31 cellular contexts compared by ENCODE assay signal in the genomic region with DNA sequence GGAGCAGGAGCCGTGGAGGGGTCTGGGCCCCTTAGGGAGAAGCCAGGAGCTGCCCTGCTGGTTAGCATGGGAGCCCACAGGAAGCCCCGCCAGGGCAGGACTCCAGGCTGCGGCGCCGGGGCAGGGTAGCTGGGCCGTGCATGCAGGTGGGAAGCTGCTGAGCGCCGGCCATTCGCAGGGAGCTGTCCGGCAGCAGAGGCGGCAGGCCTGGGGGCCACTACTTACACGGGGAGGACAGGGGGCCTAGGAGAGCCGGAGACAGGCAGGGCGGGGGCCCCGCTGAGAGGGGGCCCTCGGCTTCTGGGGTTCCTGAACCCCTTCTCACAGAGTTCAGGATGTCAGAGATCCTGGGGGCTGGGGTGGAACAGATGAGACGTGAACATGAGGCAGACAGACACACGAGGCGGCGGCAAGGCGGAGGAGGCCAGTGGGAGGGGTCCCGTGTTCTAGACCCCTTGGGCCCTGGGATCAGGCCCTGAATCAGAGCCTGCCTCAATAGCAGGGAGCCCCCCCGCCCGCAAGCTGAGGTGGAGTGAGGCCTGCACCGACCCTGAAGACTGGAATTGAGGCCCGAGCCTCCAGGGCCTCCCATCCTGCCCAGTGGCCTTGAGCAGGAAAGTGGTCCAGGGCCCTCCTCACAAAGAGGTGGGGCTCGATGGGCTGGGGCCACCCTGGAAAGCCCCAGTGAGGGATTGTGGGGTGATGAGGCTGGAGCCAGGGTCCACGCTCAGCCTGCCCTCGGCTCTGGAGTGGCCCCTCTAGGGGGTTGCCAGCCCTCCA. TPM values are rescaled to one million over a fixed set of nuclear protein-coding genes. Genes with fewer than 3 reads are reported as not detected.
"Had no signal": no experiment of that assay in that cellular context is flagged by ENCODE, and none has a peak within 500 bp of the region (broad histone marks: within the 10 kb centered on the region; RNA-seq: fewer than 3 reads in every experiment).

No MANE protein-coding gene starts in this region.

- H3K4me3 ChIP-seq: ascending aorta, breast epithelium, cardiac muscle cell, colonic mucosa, esophagus squamous epithelium, gastroesophageal sphincter, heart right ventricle, hepatocyte had no signal

- FAIRE-seq: endometrium, endothelial cell of umbilical vein had no signal

- H3K79me2 ChIP-seq: hepatocyte had no signal

- H3K36me3 ChIP-seq: ascending aorta, breast epithelium, cardiac muscle cell, colonic mucosa, esophagus squamous epithelium, gastroesophageal sphincter had no signal

- H3K27ac ChIP-seq: ascending aorta, breast epithelium, cardiac muscle cell, colonic mucosa, epithelial cell of prostate, esophagus squamous epithelium, gastroesophageal sphincter, heart right ventricle, hepatocyte had no signal

- H3K9me3 ChIP-seq: ascending aorta, breast epithelium, colonic mucosa, esophagus squamous epithelium, gastroesophageal sphincter, heart right ventricle had no signal

- H3K4me1 ChIP-seq: ascending aorta, breast epithelium, colonic mucosa, gastroesophageal sphincter, heart right ventricle had no signal

- DNase-seq: activated CD4-positive, alpha-beta memory T cell treated with anti-CD3 and anti-CD28 coated beads, Interleukin-2, amount 10 ng/mL, durations not matched to agents 7 days and 5 days; activated CD4-positive, alpha-beta T cell treated with anti-CD3 and anti-CD28 coated beads for 1 hour; activated CD4-positive, alpha-beta T cell treated with anti-CD3 and anti-CD28 coated beads for 4 hours; activated CD4-positive, alpha-beta T cell treated with anti-CD3 and anti-CD28 coated beads, Interleukin-2, amount 10 ng/mL, durations not matched to agents 7 days and 5 days; activated CD4-positive, alpha-beta T cell treated with anti-CD3 and anti-CD28 coated beads, Interleukin-2, amount 50 U/mL, for 4 hours; activated CD8-positive, alpha-beta memory T cell treated with anti-CD3 and anti-CD28 coated beads, Interleukin-2, amount 50 U/mL, for 48 hours; activated gamma-delta T cell; activated naive CD4-positive, alpha-beta T cell; activated naive CD4-positive, alpha-beta T cell treated with anti-CD3 and anti-CD28 coated beads, Interleukin-2, amount 10 ng/mL, durations not matched to agents 7 days and 5 days; activated naive CD8-positive, alpha-beta T cell treated with anti-CD3 and anti-CD28 coated beads, Interleukin-2, amount 10 ng/mL, durations not matched to agents 7 days and 5 days; activated T-cell treated with anti-CD3 and anti-CD28 coated beads for 4 hours; activated T-cell treated with anti-CD3 and anti-CD28 coated beads, Interleukin-2, amount 50 U/mL, for 24 hours; activated T-cell treated with anti-CD3 and anti-CD28 coated beads, Interleukin-2, amount 50 U/mL, for 72 hours; central memory CD4-positive, alpha-beta T cell; cerebellar nuclear complex; colonic mucosa; effector CD8-positive, alpha-beta T cell; esophagus squamous epithelium; foreskin melanocyte had no signal

- H3K27me3 Mint-ChIP-seq: activated CD4-positive, alpha-beta T cell treated with anti-CD3 and anti-CD28 coated beads, Interleukin-2, amount 10 ng/mL, durations not matched to agents 7 days and 5 days; activated naive CD8-positive, alpha-beta T cell treated with anti-CD3 and anti-CD28 coated beads, Interleukin-2, amount 10 ng/mL, durations not matched to agents 7 days and 5 days had no signal

- H3K4me3 Mint-ChIP-seq: activated CD4-positive, alpha-beta memory T cell treated with anti-CD3 and anti-CD28 coated beads, Interleukin-2, amount 10 ng/mL, durations not matched to agents 7 days and 5 days; activated CD4-positive, alpha-beta T cell treated with anti-CD3 and anti-CD28 coated beads, Interleukin-2, amount 10 ng/mL, durations not matched to agents 7 days and 5 days; activated naive CD4-positive, alpha-beta T cell treated with anti-CD3 and anti-CD28 coated beads, Interleukin-2, amount 10 ng/mL, durations not matched to agents 7 days and 5 days; activated naive CD8-positive, alpha-beta T cell treated with anti-CD3 and anti-CD28 coated beads, Interleukin-2, amount 10 ng/mL, durations not matched to agents 7 days and 5 days; activated T-cell treated with anti-CD3 and anti-CD28 coated beads, Interleukin-2, amount 50 U/mL, for 24 hours; activated T-cell treated with anti-CD3 and anti-CD28 coated beads, Interleukin-2, amount 50 U/mL, for 72 hours; brain; WTC11 had no signal

- H2AFZ ChIP-seq: hepatocyte had no signal

- ATAC-seq: activated naive CD4-positive, alpha-beta T cell treated with anti-CD3 and anti-CD28 coated beads, Interleukin-2, amount 50 U/mL, for 72 hours; activated T-cell treated with anti-CD3 and anti-CD28 coated beads, Interleukin-2, amount 50 U/mL, for 72 hours; gastroesophageal sphincter; WTC11 had no signal

- H3K27me3 ChIP-seq: ascending aorta, cardiac muscle cell, colonic mucosa, hepatocyte had no signal

- H3K36me3 Mint-ChIP-seq: activated naive CD4-positive, alpha-beta T cell treated with anti-CD3 and anti-CD28 coated beads, Interleukin-2, amount 10 ng/mL, durations not matched to agents 7 days and 5 days; activated naive CD4-positive, alpha-beta T cell treated with anti-CD3 and anti-CD28 coated beads, Interleukin-2, amount 50 U/mL, for 72 hours; activated naive CD8-positive, alpha-beta T cell treated with anti-CD3 and anti-CD28 coated beads, Interleukin-2, amount 10 ng/mL, durations not matched to agents 7 days and 5 days; brain; WTC11 had no signal

- H3K4me2 ChIP-seq: hepatocyte had no signal

- H3K9me3 Mint-ChIP-seq: activated CD4-positive, alpha-beta memory T cell treated with anti-CD3 and anti-CD28 coated beads, Interleukin-2, amount 10 ng/mL, durations not matched to agents 7 days and 5 days; activated CD4-positive, alpha-beta T cell treated with anti-CD3 and anti-CD28 coated beads, Interleukin-2, amount 10 ng/mL, durations not matched to agents 7 days and 5 days; activated naive CD4-positive, alpha-beta T cell treated with anti-CD3 and anti-CD28 coated beads, Interleukin-2, amount 10 ng/mL, durations not matched to agents 7 days and 5 days; activated naive CD4-positive, alpha-beta T cell treated with anti-CD3 and anti-CD28 coated beads, Interleukin-2, amount 50 U/mL, for 72 hours; activated naive CD8-positive, alpha-beta T cell treated with anti-CD3 and anti-CD28 coated beads, Interleukin-2, amount 10 ng/mL, durations not matched to agents 7 days and 5 days; activated T-cell treated with anti-CD3 and anti-CD28 coated beads, Interleukin-2, amount 50 U/mL, for 24 hours; activated T-cell treated with anti-CD3 and anti-CD28 coated beads, Interleukin-2, amount 50 U/mL, for 72 hours; brain; WTC11 had no signal

- H3K4me1 Mint-ChIP-seq: activated CD4-positive, alpha-beta memory T cell treated with anti-CD3 and anti-CD28 coated beads, Interleukin-2, amount 10 ng/mL, durations not matched to agents 7 days and 5 days; activated CD4-positive, alpha-beta T cell treated with anti-CD3 and anti-CD28 coated beads, Interleukin-2, amount 10 ng/mL, durations not matched to agents 7 days and 5 days; activated naive CD4-positive, alpha-beta T cell treated with anti-CD3 and anti-CD28 coated beads, Interleukin-2, amount 10 ng/mL, durations not matched to agents 7 days and 5 days; activated naive CD8-positive, alpha-beta T cell treated with anti-CD3 and anti-CD28 coated beads, Interleukin-2, amount 10 ng/mL, durations not matched to agents 7 days and 5 days had no signal

- H3K27ac Mint-ChIP-seq: activated CD4-positive, alpha-beta memory T cell treated with anti-CD3 and anti-CD28 coated beads, Interleukin-2, amount 10 ng/mL, durations not matched to agents 7 days and 5 days; activated CD4-positive, alpha-beta T cell treated with anti-CD3 and anti-CD28 coated beads, Interleukin-2, amount 10 ng/mL, durations not matched to agents 7 days and 5 days; activated naive CD4-positive, alpha-beta T cell treated with anti-CD3 and anti-CD28 coated beads, Interleukin-2, amount 10 ng/mL, durations not matched to agents 7 days and 5 days; activated naive CD8-positive, alpha-beta T cell treated with anti-CD3 and anti-CD28 coated beads, Interleukin-2, amount 10 ng/mL, durations not matched to agents 7 days and 5 days; activated T-cell treated with anti-CD3 and anti-CD28 coated beads, Interleukin-2, amount 50 U/mL, for 24 hours; activated T-cell treated with anti-CD3 and anti-CD28 coated beads, Interleukin-2, amount 50 U/mL, for 72 hours; WTC11 had no signal

RNA-seq across cellular contexts. Expression of a gene that starts 39.5 kb away (rescaled TPM):
- total RNA-seq: activated CD4-positive, alpha-beta memory T cell treated with anti-CD3 and anti-CD28 coated beads, Interleukin-2, amount 10 ng/mL, durations not matched to agents 7 days and 5 days; activated CD4-positive, alpha-beta T cell treated with anti-CD3 and anti-CD28 coated beads, Interleukin-2, amount 10 ng/mL, durations not matched to agents 7 days and 5 days had no signal
